8 cellular contexts compared by ENCODE assay signal in genomic region chr2:28750316-28751101, GRCh38. TPM values are rescaled to one million over a fixed set of nuclear protein-coding genes. Genes with fewer than 3 reads are reported as not detected.
DNase-seq lines count a peak whose midpoint lies in the region; ATAC-seq, FAIRE-seq and TF ChIP-seq lines count a peak whose summit lies in the region.

No MANE protein-coding gene starts in this region.

- 0 out of 2 replicates have a peak, but pooled peaks have one; percentile 2 for TF ChIP-seq RAD21 in SK-N-SH (IDR thresholded peaks at IDR 0.05; ENCODE audit: low read length)
- no peak for TF ChIP-seq RAD21 in HepG2 (CRISPR knock-in tag; IDR thresholded peaks at IDR 0.05)

- peaks cover 12% of the 10 kb centered on the region for H3K27me3 Mint-ChIP-seq in GM23338 (ENCODE audit: insufficient read depth, low read depth, poor library complexity)
- H3K27me3 Mint-ChIP-seq in stimulated activated naive B cell treated with anti-CD40 and anti-IgM and Interleukin-4, amounts not matched to agents 10 μg/mL and 1 μg/mL and 100 μg/mL, for 72 hours: no peaks in the 10 kb centered on the region

- H3K9ac ChIP-seq in SK-N-SH (peak overlapping the region; percentile 98), HepG2 (ENCODE audit: insufficient read depth, low read depth, low read length) (peak overlapping the region; percentile 99)

- H3K4me2 ChIP-seq in GM23338 (peak overlapping the region; percentile 93), SK-N-SH (peak overlapping the region; percentile 73), HepG2 (ENCODE audit: low read depth, low read length) (peak overlapping the region; percentile 82)

- peak overlapping the region; percentile 94 for H3K27ac Mint-ChIP-seq in GM23338
- peak overlapping the region; percentile 98 for H3K27ac Mint-ChIP-seq in stimulated activated naive B cell treated with anti-CD40 and anti-IgM and Interleukin-4, amounts not matched to agents 10 μg/mL and 1 μg/mL and 100 μg/mL, for 72 hours

- 0 out of 2 replicates have a peak, but pooled peaks cover 5% of the 10 kb centered on the region for H3K27me3 ChIP-seq in GM23338 (ENCODE audit: insufficient read depth)
- no peaks in the 10 kb centered on the region for H3K27me3 ChIP-seq in SK-N-SH (ENCODE audit: insufficient read depth)
- H3K27me3 ChIP-seq in HepG2 (ENCODE audit: control insufficient read depth in 1 of 2, insufficient read depth in 2 of 2, low read length in 2 of 2): no peaks in the 10 kb centered on the region; a peak in 1 of 5 replicates

- no TSS peak for BruUV-seq in HepG2 (replicated peaks; lab: Mats Ljungman, UMichigan)

- DNase-seq in AG20443 (ENCODE audit: low spot score) (peak; percentile 47), GM23338 (ENCODE audit: low spot score) (no peak), SK-N-SH (peak; percentile 28), caudate nucleus (lab: John Stamatoyannopoulos, UW) (peak in 9 of 61 donors; percentile 13 to 70 (median 51)), HepG2 (ENCODE audit: low spot score) (no peak), cortex of kidney (lab: John Stamatoyannopoulos, UW) (no peak)
- DNase-seq in stimulated activated naive B cell treated with anti-CD40 and anti-IgM and Interleukin-4, amounts not matched to agents 10 μg/mL and 1 μg/mL and 100 μg/mL, for 72 hours: peak; percentile 17

- TF ChIP-seq CTCF in GM23338 (conservative IDR thresholded peaks at IDR 0.05; ENCODE audit: low read depth in 2 of 2) (no peak), SK-N-SH (IDR thresholded peaks at IDR 0.05) (peak; percentile 11; the same call in 1 of the 2 replicates), HepG2 (CRISPR knock-in tag; IDR thresholded peaks at IDR 0.05) (no peak)

- no peaks in the 10 kb centered on the region for H3K9me3 ChIP-seq in SK-N-SH
- H3K9me3 ChIP-seq in HepG2 (ENCODE audit: low read length): no peaks in the 10 kb centered on the region

- TF ChIP-seq POLR2A in HepG2 (IDR thresholded peaks at IDR 0.05; ENCODE audit: insufficient read depth in 1 of 2, low read depth in 2 of 2, low read length in 2 of 2): no peak

- H3K9me2 ChIP-seq in GM23338 (ENCODE audit: insufficient read depth) (no peaks in the 10 kb centered on the region), SK-N-SH (no peaks in the 10 kb centered on the region)

- no peaks in the 10 kb centered on the region for H3K9me3 Mint-ChIP-seq in GM23338
- no peaks in the 10 kb centered on the region for H3K9me3 Mint-ChIP-seq in stimulated activated naive B cell treated with anti-CD40 and anti-IgM and Interleukin-4, amounts not matched to agents 10 μg/mL and 1 μg/mL and 100 μg/mL, for 72 hours

- H3K79me2 ChIP-seq in GM23338 (replicated peaks; ENCODE audit: insufficient read depth) (peaks cover 36% of the 10 kb centered on the region), SK-N-SH (ENCODE audit: insufficient read depth) (peaks cover 37% of the 10 kb centered on the region), HepG2 (ENCODE audit: insufficient read depth, low read length) (peaks cover 33% of the 10 kb centered on the region)

- H3K4me1 ChIP-seq in GM23338 (ENCODE audit: insufficient read depth): peaks cover 18% of the 10 kb centered on the region
- peaks cover 11 to 19% of the 10 kb centered on the region in 2 experiments; a peak in 3 of 4 replicates for H3K4me1 ChIP-seq in SK-N-SH (ENCODE audit: control insufficient read depth in 1 of 2, insufficient read depth in 2 of 2, low read depth in 1 of 2, low read length in 1 of 2)
- peaks cover 33% of the 10 kb centered on the region for H3K4me1 ChIP-seq in HepG2 (ENCODE audit: insufficient read depth, low read length)

- intact Hi-C loops in HepG2 (cut with micrococcal nuclease; ENCODE audit: unreplicated experiment): no loop called here

- H3K4me1 Mint-ChIP-seq in GM23338: peaks cover 22% of the 10 kb centered on the region
- peaks cover 23 to 44% of the 10 kb centered on the region in 2 donors for H3K4me1 Mint-ChIP-seq in stimulated activated naive B cell treated with anti-CD40 and anti-IgM and Interleukin-4, amounts not matched to agents 10 μg/mL and 1 μg/mL and 100 μg/mL, for 72 hours

- no peak for ATAC-seq in GM23338
- ATAC-seq in HepG2: no peak
- peak in 1 of 2 donors; percentile 15 for ATAC-seq in stimulated activated naive B cell treated with anti-CD40 and anti-IgM and Interleukin-4, amounts not matched to agents 10 μg/mL and 1 μg/mL and 100 μg/mL, for 72 hours (replicated peaks)
- no peak for ATAC-seq in HG02763 (IDR thresholded peaks at IDR 0.05; ENCODE audit: unreplicated experiment)

- peak overlapping the region; percentile 92 for H3K4me3 Mint-ChIP-seq in GM23338
- peak overlapping the region; percentile 94 to 96 for H3K4me3 Mint-ChIP-seq in stimulated activated naive B cell treated with anti-CD40 and anti-IgM and Interleukin-4, amounts not matched to agents 10 μg/mL and 1 μg/mL and 100 μg/mL, for 72 hours

- H3K36me3 ChIP-seq in GM23338 (ENCODE audit: insufficient read depth): no peaks in the 10 kb centered on the region
- H3K36me3 ChIP-seq in SK-N-SH (replicated peaks in 1 of 2; ENCODE audit: control insufficient read depth in 1 of 2, insufficient read depth in 2 of 2, low read length in 1 of 2): no peaks in the 10 kb centered on the region
- H3K36me3 ChIP-seq in HepG2 (replicated peaks in 1 of 2; ENCODE audit: control insufficient read depth in 1 of 2, insufficient read depth in 2 of 2, low read length in 2 of 2): no peaks in the 10 kb centered on the region

- in situ Hi-C loops in HepG2 (cut with HindIII; ENCODE audit: extremely low pct_ligation_motif_present, low pct_unique_long_range_greater_than_20kb): loop anchor here (10.0 kb wide), 1 partner anchor 156 kb away; no protein-coding TSS in a partner anchor

- H3K27ac ChIP-seq in GM23338 (ENCODE audit: low read depth) (peak overlapping the region; percentile 77; the same call in 1 of the 2 replicates), SK-N-SH (ENCODE audit: low read depth in 2 of 2, low read length in 1 of 2) (peak overlapping the region; percentile 91 to 100), caudate nucleus (ENCODE audit: low read depth, low read length) (peak overlapping the region; percentile 97), HepG2 (ENCODE audit: extremely low read length, insufficient read depth, low read length) (peak overlapping the region; percentile 96)

- H2AFZ ChIP-seq in GM23338 (no peak overlapping the region), SK-N-SH (ENCODE audit: low read depth) (peak overlapping the region; percentile 82; the same call in 1 of the 2 replicates), HepG2 (ENCODE audit: low read length) (peak overlapping the region; percentile 32)

- POLR2A ChIA-PET in SK-N-SH (lab: Yijun Ruan, JAX) (interaction anchor here (0.9 to 5.3 kb wide), 2 partner anchors 86 to 156 kb away, joined by 5 to 105 read pairs; no protein-coding TSS in a partner anchor), HepG2 (lab: Yijun Ruan, JAX) (interaction anchor here (0.7 to 1.7 kb wide), 3 partner anchors 129 to 156 kb away, joined by 3 to 11 read pairs (median 4); partner anchors contain the start of gene WDR43)

- H3K36me3 Mint-ChIP-seq in GM23338 (ENCODE audit: low read depth): peaks cover 4% of the 10 kb centered on the region; the same call in 1 of the 3 replicates
- peaks cover 3 to 6% of the 10 kb centered on the region in 2 donors for H3K36me3 Mint-ChIP-seq in stimulated activated naive B cell treated with anti-CD40 and anti-IgM and Interleukin-4, amounts not matched to agents 10 μg/mL and 1 μg/mL and 100 μg/mL, for 72 hours

- H4K20me1 ChIP-seq in GM23338 (replicated peaks; ENCODE audit: insufficient read depth): peaks cover 12% of the 10 kb centered on the region
- peaks cover 18% of the 10 kb centered on the region for H4K20me1 ChIP-seq in SK-N-SH (ENCODE audit: insufficient read depth)
- H4K20me1 ChIP-seq in HepG2 (ENCODE audit: insufficient read depth, low read length): peaks cover 27% of the 10 kb centered on the region

- CTCF ChIA-PET in SK-N-SH (lab: Yijun Ruan, JAX) (interaction anchor here (0.7 to 8.8 kb wide), 9 partner anchors 10 to 184 kb away, joined by 3 to 109 read pairs (median 3); no protein-coding TSS in a partner anchor), HepG2 (lab: Yijun Ruan, JAX; ENCODE audit: low intra/inter-chr PET ratio, low total read pairs) (no interaction called here)

- H3K4me3 ChIP-seq in GM23338 (peak overlapping the region; percentile 82), SK-N-SH (ENCODE audit: low read depth in 2 of 2, low read length in 1 of 2) (peak overlapping the region; percentile 75 to 98), HepG2 (replicated peaks in 1 of 3; ENCODE audit: insufficient read depth in 1 of 3, low read depth in 2 of 3, low read length in 3 of 3) (peak overlapping the region; percentile 91 to 98 (median 95))

- TF ChIP-seq EP300 in SK-N-SH (IDR thresholded peaks at IDR 0.05; ENCODE audit: borderline replicate concordance in 1 of 2, low read depth in 1 of 2, low read length in 1 of 2): no peak
- no peak for TF ChIP-seq EP300 in HepG2 (IDR thresholded peaks at IDR 0.05; ENCODE audit: low read depth in 2 of 2, low read length in 2 of 2)
- no peak for TF ChIP-seq EP300 in HepG2 (CRISPR knock-in tag; IDR thresholded peaks at IDR 0.05; ENCODE audit: borderline replicate concordance)

- WGBS in SK-N-SH (ENCODE audit: low lambda C conversion rate): 47% methylated on average over 9 of the region's 9 CpGs
- WGBS in HepG2 (ENCODE audit: low lambda C conversion rate): 28% methylated on average over 9 of the region's 9 CpGs

- H3F3A ChIP-seq in GM23338 (replicated peaks; ENCODE audit: low read depth): no peaks in the 10 kb centered on the region
- H3F3A ChIP-seq in SK-N-SH (replicated peaks; ENCODE audit: insufficient read depth): no peaks in the 10 kb centered on the region

- no peak for FAIRE-seq in HepG2 (lab: Jason Lieb, UNC)

RNA-seq across cellular contexts. Expression of gene PPP1CB, which starts 1.1 kb away (rescaled TPM):
- 118 and 146 TPM in 2 replicates for total RNA-seq in GM23338 (2014; rRNA removed; shearing (Covaris generic))
- polyA plus RNA-seq in GM23338 (2016; fragmentation: Nextera tagmentation; extraction: Ambion mirVana): 90.7 and 103 TPM in 2 replicates
- 21.7 and 24.7 TPM in 2 replicates for polyA plus RNA-seq in SK-N-SH (2012; rRNA removed)
- polyA plus RNA-seq in SK-N-SH (2012; cell fraction: cytosol; rRNA removed): 26.6 and 31.3 TPM in 2 replicates
- 9.1 and 17.2 TPM in 2 replicates for polyA plus RNA-seq in SK-N-SH (2012; cell fraction: nucleus; rRNA removed)
- total RNA-seq in HepG2 (2016; rRNA removed; fragmentation: Illumina TruSeq; extraction: Trizol): 109 and 209 TPM in 2 replicates
- 28.8 and 29.0 TPM in 2 replicates for total RNA-seq in HepG2 (2016; cell fraction: cytosol; rRNA removed; fragmentation: Illumina TruSeq; extraction: Trizol; ENCODE audit: low read depth)
- 121 and 212 TPM in 2 replicates for total RNA-seq in HepG2 (2016; cell fraction: insoluble cytoplasmic fraction; rRNA removed; fragmentation: Illumina TruSeq; extraction: Trizol)
- 59.6 and 72.2 TPM in 2 replicates for total RNA-seq in HepG2 (2016; cell fraction: membrane; rRNA removed; fragmentation: Illumina TruSeq; extraction: Trizol)
- total RNA-seq in HepG2 (2016; cell fraction: nucleus; rRNA removed; fragmentation: Illumina TruSeq; extraction: Trizol): 57.8 and 68.3 TPM in 2 replicates
- 33.8 and 46.9 TPM in 2 replicates for polyA plus RNA-seq in HepG2 (2011; rRNA removed)
- polyA plus RNA-seq in HepG2 (2011; cell fraction: cytosol; rRNA removed): 16.7 and 32.3 TPM in 2 replicates
- 10.9 and 14.0 TPM in 2 replicates for polyA plus RNA-seq in HepG2 (2011; cell fraction: nucleus; rRNA removed)
- polyA plus RNA-seq in HepG2 (2012): 59.6 and 76.3 TPM in 2 replicates
- polyA plus RNA-seq in HepG2 (2016; cell fraction: cytosol; fragmentation: Illumina TruSeq; extraction: Trizol; ENCODE audit: low read depth): 16.4 and 17.8 TPM in 2 replicates
- 155 and 164 TPM in 2 replicates for polyA plus RNA-seq in HepG2 (2016; cell fraction: insoluble cytoplasmic fraction; fragmentation: Illumina TruSeq; extraction: Trizol; ENCODE audit: low read depth)
- polyA plus RNA-seq in HepG2 (2016; cell fraction: membrane; fragmentation: Illumina TruSeq; extraction: Trizol; ENCODE audit: low read depth): 52.5 and 53.7 TPM in 2 replicates
- 64.6 and 65.7 TPM in 2 replicates for polyA plus RNA-seq in HepG2 (2016; cell fraction: nucleus; fragmentation: Illumina TruSeq; extraction: Trizol; ENCODE audit: insufficient read depth, low read depth)
- polyA minus RNA-seq in HepG2 (2011; rRNA and poly(A)+ RNA removed; ENCODE audit: low replicate concordance): 97.2 and 138 TPM in 2 replicates
- 91.3 and 96.5 TPM in 2 replicates for polyA minus RNA-seq in HepG2 (2011; cell fraction: cytosol; rRNA and poly(A)+ RNA removed)
- 80.1 and 83.7 TPM in 2 replicates for polyA minus RNA-seq in HepG2 (2011; cell fraction: nucleus; rRNA and poly(A)+ RNA removed)

Comparison
In these comparisons a context has a peak if more than half of its experiments do, and no peak if none do; other contexts are left out.
1. DNase-seq: peak in AG20443 (single experiment), SK-N-SH (single experiment) and stimulated activated naive B cell treated with anti-CD40 and anti-IgM and Interleukin-4, amounts not matched to agents 10 μg/mL and 1 μg/mL and 100 μg/mL, for 72 hours (single experiment); none in GM23338 (single experiment), HepG2 (single experiment) and cortex of kidney (single experiment).
2. Peak in every context shown above with its lines, with median percentiles within 50 percentile points of each other: H3K27ac ChIP-seq, H3K4me2 ChIP-seq and H3K4me3 ChIP-seq.